9 cellular contexts compared by ENCODE assay signal in the genomic region with DNA sequence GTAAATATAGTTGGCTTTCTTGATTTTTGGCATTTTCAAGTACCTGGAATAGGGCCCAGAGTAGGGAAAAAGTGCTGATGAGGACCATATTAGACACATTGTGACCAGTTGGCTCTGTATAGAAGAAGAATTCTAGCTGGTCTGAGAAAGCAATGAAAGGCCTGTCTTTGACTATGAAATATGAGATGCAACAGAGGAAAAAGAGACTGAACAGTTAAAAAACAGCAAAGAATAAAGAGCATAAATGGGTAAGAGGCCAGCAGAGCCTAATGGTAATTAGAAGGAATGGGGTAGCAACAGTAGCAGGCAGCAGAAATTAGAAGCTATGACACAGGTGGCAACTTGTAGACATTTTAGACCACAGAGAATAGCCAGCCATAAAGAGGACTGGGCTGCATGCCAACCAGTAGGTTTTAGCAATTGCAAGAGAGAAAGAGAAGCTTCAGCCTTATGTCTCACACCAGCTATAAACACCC.
DNase-seq lines count a peak whose midpoint lies in the region; ATAC-seq, FAIRE-seq and TF ChIP-seq lines count a peak whose summit lies in the region.
"Had no signal": no experiment of that assay in that cellular context is flagged by ENCODE, and none has a peak within 500 bp of the region (broad histone marks: within the 10 kb centered on the region; RNA-seq: fewer than 3 reads in every experiment).

No MANE protein-coding gene starts in this region.

- TF ChIP-seq POLR2A in K562 (conservative IDR thresholded peaks at IDR 0.05): no peak

- ATAC-seq in K562: peak; percentile 55
- no peak for ATAC-seq in stimulated activated memory B cell treated with anti-CD40 and anti-IgM and Interleukin-4, amounts not matched to agents 10 μg/mL and 1 μg/mL and 100 μg/mL, for 72 hours

- no peaks in the 10 kb centered on the region for H3K27me3 Mint-ChIP-seq in HFFc6 (ENCODE audit: insufficient read depth)
- no peaks in the 10 kb centered on the region for H3K27me3 Mint-ChIP-seq in stimulated activated memory B cell treated with anti-CD40 and anti-IgM and Interleukin-4, amounts not matched to agents 10 μg/mL and 1 μg/mL and 100 μg/mL, for 72 hours

- H3K9ac ChIP-seq in K562 (ENCODE audit: insufficient read depth in 1 of 2, low read depth in 2 of 2, low read length in 2 of 2): no peak overlapping the region

- intact Hi-C loops in K562 (cut with micrococcal nuclease): no loop called here

- in situ Hi-C loops in K562 (cut with MboI): no loop called here

- peak; percentile 89 for DNase-seq in DMS 273 (lab: John Stamatoyannopoulos, UW; ENCODE audit: unreplicated experiment)
- peak; percentile 36 for DNase-seq in HFFc6
- peak; percentile 89 to 96 for DNase-seq in NCI-H1930 (lab: John Stamatoyannopoulos, UW)
- DNase-seq in K562 (ENCODE audit: extremely low read depth in 1 of 4, low spot score in 3 of 4): peak in 1 of 4 experiments; percentile 12
- DNase-seq in effector memory CD4-positive, alpha-beta T cell: no peak
- no peak for DNase-seq in hepatic stellate cell (ENCODE audit: low spot score)
- DNase-seq in activated CD8-positive, alpha-beta memory T cell treated with anti-CD3 and anti-CD28 coated beads, Interleukin-2, amount 50 U/mL, for 48 hours: no peak

- TF ChIP-seq EP300 in K562 (IDR thresholded peaks at IDR 0.05; ENCODE audit: low read length): no peak

- H3K27me3 ChIP-seq in K562 (ENCODE audit: control insufficient read depth in 2 of 2, insufficient read depth in 2 of 2, low read length in 2 of 2): no peaks in the 10 kb centered on the region
- no peaks in the 10 kb centered on the region for H3K27me3 ChIP-seq in effector memory CD4-positive, alpha-beta T cell (replicated peaks; ENCODE audit: control insufficient read depth, insufficient read depth, low read length, poor library complexity, severe bottlenecking)

- no peaks in the 10 kb centered on the region for H4K20me1 ChIP-seq in K562 (replicated peaks; ENCODE audit: control insufficient read depth, insufficient read depth, low read length)

- no peak overlapping the region for H3K27ac ChIP-seq in K562 (ENCODE audit: extremely low read depth, low read depth, low read length)
- H3K27ac ChIP-seq in effector memory CD4-positive, alpha-beta T cell (ENCODE audit: insufficient read depth, low read length, poor library complexity, severe bottlenecking): no peak overlapping the region

- TF ChIP-seq RAD21 in K562 (CRISPR knock-in tag; conservative IDR thresholded peaks at IDR 0.05 in 1 of 2, IDR thresholded peaks at IDR 0.05 in 1 of 2): no peak

- TF ChIP-seq CTCF in HFFc6 (IDR thresholded peaks at IDR 0.05): no peak
- TF ChIP-seq CTCF in K562 (IDR thresholded peaks at IDR 0.05 in 2 of 3, conservative IDR thresholded peaks at IDR 0.05 in 1 of 3; ENCODE audit: insufficient read depth in 2 of 3, low read depth in 1 of 3, low read length in 3 of 3): no peak

- POLR2A ChIA-PET in K562 (lab: Yijun Ruan, JAX): no interaction called here

- FAIRE-seq in K562 (lab: Jason Lieb, UNC): no peak
- FAIRE-seq: keratinocyte had no signal

- H3K4me2 ChIP-seq in K562 (ENCODE audit: insufficient read depth, low read length): no peak overlapping the region

- H3K4me3 ChIP-seq in K562: no peak overlapping the region
- no peak overlapping the region for H3K4me3 ChIP-seq in effector memory CD4-positive, alpha-beta T cell (ENCODE audit: insufficient read depth, low read depth, low read length, poor library complexity, severe bottlenecking)

- H3K27ac Mint-ChIP-seq in HFFc6: no peak overlapping the region
- H3K27ac Mint-ChIP-seq in stimulated activated memory B cell treated with anti-CD40 and anti-IgM and Interleukin-4, amounts not matched to agents 10 μg/mL and 1 μg/mL and 100 μg/mL, for 72 hours: no peak overlapping the region

- H3K9me1 ChIP-seq in K562 (ENCODE audit: control insufficient read depth, insufficient read depth, low read length): no peaks in the 10 kb centered on the region

- H3K79me2 ChIP-seq in K562 (ENCODE audit: control insufficient read depth, insufficient read depth, low read length): no peaks in the 10 kb centered on the region

- H3K4me1 Mint-ChIP-seq in HFFc6 (ENCODE audit: low read depth): peaks cover 6% of the 10 kb centered on the region; the same call in 1 of the 2 replicates
- peaks cover 31% of the 10 kb centered on the region for H3K4me1 Mint-ChIP-seq in stimulated activated memory B cell treated with anti-CD40 and anti-IgM and Interleukin-4, amounts not matched to agents 10 μg/mL and 1 μg/mL and 100 μg/mL, for 72 hours

- H3K4me1 ChIP-seq in K562 (replicated peaks in 1 of 2; ENCODE audit: control insufficient read depth in 2 of 2, insufficient read depth in 2 of 2, low read length in 2 of 2): no peaks in the 10 kb centered on the region
- H3K4me1 ChIP-seq in effector memory CD4-positive, alpha-beta T cell (ENCODE audit: control insufficient read depth, insufficient read depth, low read length, poor library complexity, severe bottlenecking): no peaks in the 10 kb centered on the region

- H3K9me3 Mint-ChIP-seq in HFFc6: no peaks in the 10 kb centered on the region
- H3K9me3 Mint-ChIP-seq in stimulated activated memory B cell treated with anti-CD40 and anti-IgM and Interleukin-4, amounts not matched to agents 10 μg/mL and 1 μg/mL and 100 μg/mL, for 72 hours: peaks cover 11% of the 10 kb centered on the region

- CTCF ChIA-PET in K562 (lab: Yijun Ruan, JAX; ENCODE audit: low intra/inter-chr PET ratio): interaction anchor here (0.6 kb wide), 1 partner anchor 123 kb away, joined by 3 read pairs; no protein-coding TSS in a partner anchor

- no TSS peak for BruUV-seq in K562 (replicated peaks; lab: Mats Ljungman, UMichigan)

- no peaks in the 10 kb centered on the region for H3K36me3 ChIP-seq in K562 (ENCODE audit: control insufficient read depth, insufficient read depth, low read length)
- H3K36me3 ChIP-seq in effector memory CD4-positive, alpha-beta T cell (ENCODE audit: control insufficient read depth, insufficient read depth, low read length): no peaks in the 10 kb centered on the region

- H3K36me3 Mint-ChIP-seq in HFFc6 (ENCODE audit: low read depth): no peaks in the 10 kb centered on the region; the same call in 1 of the 2 replicates
- peaks cover 37% of the 10 kb centered on the region for H3K36me3 Mint-ChIP-seq in stimulated activated memory B cell treated with anti-CD40 and anti-IgM and Interleukin-4, amounts not matched to agents 10 μg/mL and 1 μg/mL and 100 μg/mL, for 72 hours

- H2AFZ ChIP-seq in K562 (ENCODE audit: low read depth, low read length): no peak overlapping the region

- no peaks in the 10 kb centered on the region for H3K9me3 ChIP-seq in K562 (replicated peaks; ENCODE audit: control insufficient read depth, insufficient read depth, low read depth, low read length)
- H3K9me3 ChIP-seq in effector memory CD4-positive, alpha-beta T cell (ENCODE audit: control insufficient read depth, low read length): no peaks in the 10 kb centered on the region

- no peak overlapping the region for H3K4me3 Mint-ChIP-seq in HFFc6
- no peak overlapping the region for H3K4me3 Mint-ChIP-seq in stimulated activated memory B cell treated with anti-CD40 and anti-IgM and Interleukin-4, amounts not matched to agents 10 μg/mL and 1 μg/mL and 100 μg/mL, for 72 hours

TF ChIP-seq in K562, 482 proteins besides CTCF, POLR2A, EP300 and RAD21:
- peak; percentile 17; the same call in 1 of the 2 replicates for TF ChIP-seq ZNF316 (IDR thresholded peaks at IDR 0.05)
- TF ChIP-seq NFIC (IDR thresholded peaks at IDR 0.05): peak; percentile 40; the same call in 1 of the 2 replicates
- no peak for TF ChIP-seq SRSF3 (IDR thresholded peaks at IDR 0.05; ENCODE audit: insufficient read depth, low read length)
- TF ChIP-seq C11orf30 (IDR thresholded peaks at IDR 0.05; ENCODE audit: low read depth): peak; percentile 18; the same call in 1 of the 2 replicates
- TF ChIP-seq, protein P1, sequence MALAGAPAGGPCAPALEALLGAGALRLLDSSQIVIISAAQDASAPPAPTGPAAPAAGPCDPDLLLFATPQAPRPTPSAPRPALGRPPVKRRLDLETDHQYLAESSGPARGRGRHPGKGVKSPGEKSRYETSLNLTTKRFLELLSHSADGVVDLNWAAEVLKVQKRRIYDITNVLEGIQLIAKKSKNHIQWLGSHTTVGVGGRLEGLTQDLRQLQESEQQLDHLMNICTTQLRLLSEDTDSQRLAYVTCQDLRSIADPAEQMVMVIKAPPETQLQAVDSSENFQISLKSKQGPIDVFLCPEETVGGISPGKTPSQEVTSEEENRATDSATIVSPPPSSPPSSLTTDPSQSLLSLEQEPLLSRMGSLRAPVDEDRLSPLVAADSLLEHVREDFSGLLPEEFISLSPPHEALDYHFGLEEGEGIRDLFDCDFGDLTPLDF (CRISPR knock-in tag; IDR thresholded peaks at IDR 0.05): no peak

Comparison
In these comparisons a context has a peak if more than half of its experiments do, and no peak if none do; other contexts are left out.
1. DNase-seq: peak in DMS 273 (single experiment), HFFc6 (single experiment) and NCI-H1930 (2 of 2); none in effector memory CD4-positive, alpha-beta T cell (0 of 3), hepatic stellate cell (single experiment) and activated CD8-positive, alpha-beta memory T cell treated with anti-CD3 and anti-CD28 coated beads, Interleukin-2, amount 50 U/mL, for 48 hours (single experiment).